20 cellular contexts compared by ENCODE assay signal in the genomic region with DNA sequence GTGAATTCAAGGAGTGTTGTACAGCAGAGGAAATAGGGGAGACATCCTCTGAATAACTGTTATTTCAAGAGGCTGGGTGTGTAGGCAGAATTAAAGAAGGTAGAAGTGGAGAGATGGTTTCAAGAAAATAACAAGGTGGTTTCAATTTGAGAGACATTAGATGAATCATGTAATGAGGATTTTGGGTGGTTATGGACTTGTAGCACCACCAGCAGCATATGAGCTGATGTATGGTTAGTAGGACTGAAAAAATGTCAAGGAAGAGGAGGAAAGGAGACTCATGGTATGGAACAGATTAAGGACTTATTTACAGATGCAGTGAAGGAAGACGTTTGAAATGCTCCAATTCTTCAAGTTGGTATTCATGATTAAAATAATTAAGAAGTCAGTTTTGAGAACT.
DNase-seq lines count a peak whose midpoint lies in the region; ATAC-seq and TF ChIP-seq lines count a peak whose summit lies in the region.
"Had no signal": no experiment of that assay in that cellular context is flagged by ENCODE, and none has a peak within 500 bp of the region (broad histone marks: within the 10 kb centered on the region; RNA-seq: fewer than 3 reads in every experiment).

No MANE protein-coding gene starts in this region.

- H3K36me3 Mint-ChIP-seq in activated T-helper 17 cell treated with anti-CD3 and anti-CD28 coated beads, Interleukin-2, amount 50 U/mL, for 72 hours (ENCODE audit: low read depth) = peaks cover 2% of the 10 kb centered on the region
- no peaks in the 10 kb centered on the region for H3K36me3 Mint-ChIP-seq in endothelial cell (ENCODE audit: low read depth, unreplicated experiment)

- no peak overlapping the region for H3K4me3 ChIP-seq in foreskin fibroblast (ENCODE audit: low read depth in 1 of 2, low read length in 2 of 2)
- H3K4me3 ChIP-seq: BLaER1 treated with 17β-estradiol and CSF1 and Interleukin-3, amounts not matched to agents 10 nM and 100 nM; K562 had no signal

- no peak overlapping the region for H3K27ac Mint-ChIP-seq in activated T-helper 17 cell treated with anti-CD3 and anti-CD28 coated beads, Interleukin-2, amount 50 U/mL, for 72 hours
- no peak overlapping the region for H3K27ac Mint-ChIP-seq in endothelial cell (ENCODE audit: unreplicated experiment)
- H3K27ac Mint-ChIP-seq: B cell; CD8-positive, alpha-beta T cell; HFFc6 had no signal

- peaks cover 11% of the 10 kb centered on the region for H3K4me1 Mint-ChIP-seq in activated T-helper 17 cell treated with anti-CD3 and anti-CD28 coated beads, Interleukin-2, amount 50 U/mL, for 72 hours
- no peaks in the 10 kb centered on the region for H3K4me1 Mint-ChIP-seq in endothelial cell (ENCODE audit: unreplicated experiment)

- peak; percentile 9 for DNase-seq in AG08395 (ENCODE audit: low spot score)
- DNase-seq in AG09319 (ENCODE audit: extremely low read depth, low read depth) = peak; percentile 14
- DNase-seq in foreskin fibroblast = peak; percentile 25 to 67
- DNase-seq in Right ventricle myocardium superior = no peak
- no peak for DNase-seq in endothelial cell (ENCODE audit: low spot score)
- no peak for DNase-seq in omental fat pad (ENCODE audit: low spot score)
- DNase-seq: ACHN; Calu3; CD8-positive, alpha-beta T cell; DMS79 treated with DMSO at 0.1 percent for 48 hours; GF-D8; GOT3; H7; HFFc6; IMR-90 had no signal

- intact Hi-C loops in Right ventricle myocardium superior (cut with DNase I) = no loop called here

- no peak overlapping the region for H3K4me3 Mint-ChIP-seq in activated T-helper 17 cell treated with anti-CD3 and anti-CD28 coated beads, Interleukin-2, amount 50 U/mL, for 72 hours
- H3K4me3 Mint-ChIP-seq in endothelial cell (ENCODE audit: unreplicated experiment) = no peak overlapping the region
- H3K4me3 Mint-ChIP-seq: B cell; CD8-positive, alpha-beta T cell; HFFc6 had no signal

- TF ChIP-seq CTCF in AG09319 (IDR thresholded peaks at IDR 0.05; ENCODE audit: low read depth, low read length) (no peak), foreskin fibroblast (IDR thresholded peaks at IDR 0.05; ENCODE audit: low read depth, low read length) (no peak), endothelial cell (IDR thresholded peaks at IDR 0.05; ENCODE audit: unreplicated experiment) (no peak), omental fat pad (IDR thresholded peaks at IDR 0.05) (no peak)

- peak; percentile 19 for ATAC-seq in activated T-helper 17 cell treated with anti-CD3 and anti-CD28 coated beads, Interleukin-2, amount 50 U/mL, for 72 hours (replicated peaks)
- ATAC-seq in Right ventricle myocardium superior (ENCODE audit: poor library complexity) = no peak
- ATAC-seq in omental fat pad (ENCODE audit: low FRiP score) = no peak
- ATAC-seq: CD8-positive, alpha-beta T cell; HCT116; K562 had no signal

- no peaks in the 10 kb centered on the region for H3K27me3 Mint-ChIP-seq in activated T-helper 17 cell treated with anti-CD3 and anti-CD28 coated beads, Interleukin-2, amount 50 U/mL, for 72 hours
- H3K27me3 Mint-ChIP-seq in endothelial cell (ENCODE audit: unreplicated experiment) = no peaks in the 10 kb centered on the region
- H3K27me3 Mint-ChIP-seq: B cell had no signal

- peaks cover 6% of the 10 kb centered on the region for H3K9me3 Mint-ChIP-seq in activated T-helper 17 cell treated with anti-CD3 and anti-CD28 coated beads, Interleukin-2, amount 50 U/mL, for 72 hours
- H3K9me3 Mint-ChIP-seq in endothelial cell (ENCODE audit: unreplicated experiment) = no peaks in the 10 kb centered on the region
- H3K9me3 Mint-ChIP-seq: HFFc6 had no signal

Comparison
In these comparisons a context has a peak if more than half of its experiments do, and no peak if none do; other contexts are left out.
1. DNase-seq: peak in AG08395 (single experiment), AG09319 (single experiment) and foreskin fibroblast (2 of 2); none in Right ventricle myocardium superior (single experiment), endothelial cell (single experiment) and omental fat pad (single experiment).